In the genomic region with DNA sequence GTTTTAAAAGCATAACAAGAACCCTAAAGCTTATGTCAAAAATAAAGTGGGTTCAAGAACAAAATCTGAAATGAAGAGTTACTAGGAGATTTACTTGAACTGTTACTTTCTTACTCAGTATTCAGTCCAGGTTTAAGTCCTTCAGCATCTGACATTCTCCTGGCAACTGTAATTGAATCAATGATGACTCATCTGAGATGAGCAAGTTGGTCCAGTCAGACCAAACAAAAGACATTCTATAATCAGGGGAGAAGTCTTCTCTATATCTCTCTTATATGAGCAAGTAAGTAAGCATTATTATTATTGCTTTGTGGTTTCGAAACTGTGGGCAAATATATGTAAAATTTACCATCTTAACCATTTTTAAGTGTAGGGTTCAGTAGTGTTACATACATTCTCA, we compare ENCODE assay signal across 14 cellular contexts. TPM values are rescaled to one million over a fixed set of nuclear protein-coding genes. Genes with fewer than 3 reads are reported as not detected.
DNase-seq lines count a peak whose midpoint lies in the region; ATAC-seq and TF ChIP-seq lines count a peak whose summit lies in the region.
"Had no signal": no experiment of that assay in that cellular context is flagged by ENCODE, and none has a peak within 500 bp of the region (broad histone marks: within the 10 kb centered on the region; RNA-seq: fewer than 3 reads in every experiment).

No MANE protein-coding gene starts in this region.

- H3K36me3 Mint-ChIP-seq in activated naive CD8-positive, alpha-beta T cell treated with anti-CD3 and anti-CD28 coated beads, Interleukin-2, amount 50 U/mL, for 24 hours (ENCODE audit: low read depth): peaks cover 8% of the 10 kb centered on the region
- peaks cover 6% of the 10 kb centered on the region for H3K36me3 Mint-ChIP-seq in activated naive CD8-positive, alpha-beta T cell treated with anti-CD3 and anti-CD28 coated beads for 36 hours
- peaks cover 33% of the 10 kb centered on the region for H3K36me3 Mint-ChIP-seq in activated T-helper 17 cell treated with anti-CD3 and anti-CD28 coated beads, Interleukin-2, amount 50 U/mL, for 72 hours (ENCODE audit: low read depth)

- no peaks in the 10 kb centered on the region for H3K4me1 ChIP-seq in sigmoid colon

- 62 to 82% methylated on average over 1 of the region's 1 CpG for WGBS in sigmoid colon, 2 donors

- H3K9me3 ChIP-seq in MG63 (no peaks in the 10 kb centered on the region), sigmoid colon (no peaks in the 10 kb centered on the region)

- peaks cover 1% of the 10 kb centered on the region for H3K27me3 Mint-ChIP-seq in activated naive CD8-positive, alpha-beta T cell treated with anti-CD3 and anti-CD28 coated beads, Interleukin-2, amount 50 U/mL, for 24 hours
- peaks cover 6% of the 10 kb centered on the region for H3K27me3 Mint-ChIP-seq in activated naive CD8-positive, alpha-beta T cell treated with anti-CD3 and anti-CD28 coated beads for 36 hours
- H3K27me3 Mint-ChIP-seq in activated T-helper 17 cell treated with anti-CD3 and anti-CD28 coated beads, Interleukin-2, amount 50 U/mL, for 72 hours: peaks cover 3% of the 10 kb centered on the region

- no peak overlapping the region for H3K27ac ChIP-seq in sigmoid colon
- H3K27ac ChIP-seq: VCaP had no signal

- ATAC-seq in activated naive CD8-positive, alpha-beta T cell treated with anti-CD3 and anti-CD28 coated beads, Interleukin-2, amount 50 U/mL, for 24 hours: peak; percentile 46
- peak; percentile 28 for ATAC-seq in activated T-helper 17 cell treated with anti-CD3 and anti-CD28 coated beads, Interleukin-2, amount 50 U/mL, for 72 hours (replicated peaks)
- no peak for ATAC-seq in GM21529 (IDR thresholded peaks at IDR 0.05; ENCODE audit: unreplicated experiment)

- no peak for DNase-seq in activated naive CD8-positive, alpha-beta T cell treated with anti-CD3 and anti-CD28 coated beads, Interleukin-2, amount 50 U/mL, for 24 hours
- no peak for DNase-seq in activated naive CD8-positive, alpha-beta T cell treated with anti-CD3 and anti-CD28 coated beads for 36 hours
- DNase-seq in fibroblast of the conjunctiva (ENCODE audit: low read depth): peak; percentile 16
- DNase-seq in MG63: no peak
- DNase-seq in sigmoid colon: no peak
- no peak for DNase-seq in NAMALWA (ENCODE audit: low spot score)
- DNase-seq: activated naive CD4-positive, alpha-beta T cell treated with Interleukin-2 at 50 U/mL for 16 hours; Caco-2; cerebellar nuclear complex; mesendoderm; NCI-H2171 treated with DMSO at 0.1 percent for 48 hours had no signal

- no peak for TF ChIP-seq CTCF in sigmoid colon (IDR thresholded peaks at IDR 0.05)

- H3K27me3 ChIP-seq in MG63 (no peaks in the 10 kb centered on the region), sigmoid colon (no peaks in the 10 kb centered on the region)

- H3K4me1 Mint-ChIP-seq in activated naive CD8-positive, alpha-beta T cell treated with anti-CD3 and anti-CD28 coated beads, Interleukin-2, amount 50 U/mL, for 24 hours: no peaks in the 10 kb centered on the region
- no peaks in the 10 kb centered on the region for H3K4me1 Mint-ChIP-seq in activated naive CD8-positive, alpha-beta T cell treated with anti-CD3 and anti-CD28 coated beads for 36 hours
- H3K4me1 Mint-ChIP-seq in activated T-helper 17 cell treated with anti-CD3 and anti-CD28 coated beads, Interleukin-2, amount 50 U/mL, for 72 hours: no peaks in the 10 kb centered on the region

- H3K4me3 Mint-ChIP-seq in activated naive CD8-positive, alpha-beta T cell treated with anti-CD3 and anti-CD28 coated beads, Interleukin-2, amount 50 U/mL, for 24 hours: no peak overlapping the region
- no peak overlapping the region for H3K4me3 Mint-ChIP-seq in activated naive CD8-positive, alpha-beta T cell treated with anti-CD3 and anti-CD28 coated beads for 36 hours
- no peak overlapping the region for H3K4me3 Mint-ChIP-seq in activated T-helper 17 cell treated with anti-CD3 and anti-CD28 coated beads, Interleukin-2, amount 50 U/mL, for 72 hours

- intact Hi-C loops in sigmoid colon (cut with DNase I): no loop called here

- no peak for TF ChIP-seq EP300 in sigmoid colon (IDR thresholded peaks at IDR 0.05)

- no peak for TF ChIP-seq POLR2A in sigmoid colon (IDR thresholded peaks at IDR 0.05)

- H3K9me3 Mint-ChIP-seq in activated naive CD8-positive, alpha-beta T cell treated with anti-CD3 and anti-CD28 coated beads, Interleukin-2, amount 50 U/mL, for 24 hours: peaks cover 3% of the 10 kb centered on the region
- no peaks in the 10 kb centered on the region for H3K9me3 Mint-ChIP-seq in activated naive CD8-positive, alpha-beta T cell treated with anti-CD3 and anti-CD28 coated beads for 36 hours
- peaks cover 3% of the 10 kb centered on the region for H3K9me3 Mint-ChIP-seq in activated T-helper 17 cell treated with anti-CD3 and anti-CD28 coated beads, Interleukin-2, amount 50 U/mL, for 72 hours

- no peak overlapping the region for H3K4me3 ChIP-seq in MG63
- no peak overlapping the region for H3K4me3 ChIP-seq in sigmoid colon

- H3K36me3 ChIP-seq in MG63 (no peaks in the 10 kb centered on the region), sigmoid colon (peaks cover 0 to 14% (median 0%) of the 10 kb centered on the region in 4 donors)

- H3K27ac Mint-ChIP-seq in activated naive CD8-positive, alpha-beta T cell treated with anti-CD3 and anti-CD28 coated beads, Interleukin-2, amount 50 U/mL, for 24 hours: no peak overlapping the region
- H3K27ac Mint-ChIP-seq in activated naive CD8-positive, alpha-beta T cell treated with anti-CD3 and anti-CD28 coated beads for 36 hours: no peak overlapping the region
- H3K27ac Mint-ChIP-seq in activated T-helper 17 cell treated with anti-CD3 and anti-CD28 coated beads, Interleukin-2, amount 50 U/mL, for 72 hours: no peak overlapping the region

RNA-seq across cellular contexts. Expression of a gene that starts 34.6 kb away (rescaled TPM):
- 1 to 10 TPM; 8.1 to 8.4 TPM for total RNA-seq in activated naive CD8-positive, alpha-beta T cell treated with anti-CD3 and anti-CD28 coated beads for 36 hours
- total RNA-seq in activated T-helper 17 cell treated with anti-CD3 and anti-CD28 coated beads, Interleukin-2, amount 50 U/mL, for 72 hours: 1 to 10 TPM; 6.0 to 7.6 TPM
- total RNA-seq in MG63 (2014; rRNA removed; shearing (Covaris generic); ENCODE audit: low replicate concordance): 3.8 and 4.3 TPM in 2 replicates
- 10 to 100 TPM in 3 of 4 donors, 1 to 10 TPM in 1; 9.7 to 17.1 (median 12.9) TPM for total RNA-seq in sigmoid colon
- 1 to 10 TPM in 2 of 3 donors, under 1 TPM in 1; 0.69 to 2.3 (median 1.8) TPM for polyA plus RNA-seq in sigmoid colon
- total RNA-seq: Caco-2 had no signal
